8 cellular contexts compared by ENCODE assay signal in genomic region chr3:32460031-32460749, GRCh38. TPM values are rescaled to one million over a fixed set of nuclear protein-coding genes. Genes with fewer than 3 reads are reported as not detected.
DNase-seq lines count a peak whose midpoint lies in the region; ATAC-seq and TF ChIP-seq lines count a peak whose summit lies in the region.

No MANE protein-coding gene starts in this region.

- no peak overlapping the region for H3K27ac ChIP-seq in left ventricle myocardium inferior (replicated peaks)
- H3K27ac ChIP-seq in RWPE1 = peak overlapping the region; percentile 8; the same call in 1 of the 2 replicates

- peak; percentile 24 to 56 for ATAC-seq in left cardiac atrium
- ATAC-seq in HG03196 (IDR thresholded peaks at IDR 0.05; ENCODE audit: unreplicated experiment) = peak; percentile 85
- peak; percentile 41 for ATAC-seq in omental fat pad (ENCODE audit: low FRiP score)

- DNase-seq in left cardiac atrium = no peak
- no peak for DNase-seq in left ventricle myocardium inferior
- DNase-seq in RWPE1 (ENCODE audit: low spot score) = no peak
- DNase-seq in activated naive CD8-positive, alpha-beta T cell treated with anti-CD3 and anti-CD28 coated beads for 36 hours = peak; percentile 78
- DNase-seq in omental fat pad (ENCODE audit: low spot score) = no peak
- DNase-seq in H4 (ENCODE audit: low spot score) = no peak
- no peak for DNase-seq in NCI-H2107 treated with DMSO at 0.1 percent for 48 hours (lab: John Stamatoyannopoulos, UW; ENCODE audit: unreplicated experiment)

- H3K4me1 Mint-ChIP-seq in activated naive CD8-positive, alpha-beta T cell treated with anti-CD3 and anti-CD28 coated beads for 36 hours = peaks cover 37% of the 10 kb centered on the region

- H3K4me3 Mint-ChIP-seq in activated naive CD8-positive, alpha-beta T cell treated with anti-CD3 and anti-CD28 coated beads for 36 hours = peak overlapping the region; percentile 77

- CTCF ChIA-PET in RWPE1 (lab: Yijun Ruan, JAX) = no interaction called here

- POLR2A ChIA-PET in RWPE1 (lab: Yijun Ruan, JAX; ENCODE audit: low non-redundant PET) = no interaction called here

- intact Hi-C loops in left cardiac atrium (cut with DNase I) = no loop called here
- intact Hi-C loops in left ventricle myocardium inferior (cut with micrococcal nuclease) = no loop called here

- no peak overlapping the region for H3K4me3 ChIP-seq in left ventricle myocardium inferior

- H3K36me3 Mint-ChIP-seq in activated naive CD8-positive, alpha-beta T cell treated with anti-CD3 and anti-CD28 coated beads for 36 hours = peaks cover 16% of the 10 kb centered on the region

- H3K36me3 ChIP-seq in left ventricle myocardium inferior = no peaks in the 10 kb centered on the region

- TF ChIP-seq CTCF in left ventricle myocardium inferior (IDR thresholded peaks at IDR 0.05; ENCODE audit: borderline replicate concordance) (no peak), RWPE1 (conservative IDR thresholded peaks at IDR 0.05; ENCODE audit: low read depth) (no peak), omental fat pad (IDR thresholded peaks at IDR 0.05) (no peak)

- peaks cover 7% of the 10 kb centered on the region for H3K4me1 ChIP-seq in left ventricle myocardium inferior

- H3K27ac Mint-ChIP-seq in activated naive CD8-positive, alpha-beta T cell treated with anti-CD3 and anti-CD28 coated beads for 36 hours = no peak overlapping the region

- H3K9me3 ChIP-seq in left ventricle myocardium inferior (replicated peaks) = no peaks in the 10 kb centered on the region

- H3K9me3 Mint-ChIP-seq in activated naive CD8-positive, alpha-beta T cell treated with anti-CD3 and anti-CD28 coated beads for 36 hours = peaks cover 3% of the 10 kb centered on the region

- no peaks in the 10 kb centered on the region for H3K27me3 ChIP-seq in left ventricle myocardium inferior (ENCODE audit: low read depth)

- H3K27me3 Mint-ChIP-seq in activated naive CD8-positive, alpha-beta T cell treated with anti-CD3 and anti-CD28 coated beads for 36 hours = no peaks in the 10 kb centered on the region

RNA-seq across cellular contexts. Expression of gene CMTM6, which starts 42.5 kb away (rescaled TPM):
- total RNA-seq in left cardiac atrium (10 to 100 TPM; 16.4 to 21.1 TPM), left ventricle myocardium inferior (10.9 TPM), omental fat pad (10 to 100 TPM; 49.2 to 73.3 (median 61.4) TPM)
- total RNA-seq in activated naive CD8-positive, alpha-beta T cell treated with anti-CD3 and anti-CD28 coated beads for 36 hours = 10 to 100 TPM; 51.5 to 52.7 TPM
- total RNA-seq in H4 (2014; rRNA removed; shearing (Covaris generic)) = 72.0 and 74.1 TPM in 2 replicates
